Comparison of ENCODE assay signal across 20 cellular contexts in the genomic region with DNA sequence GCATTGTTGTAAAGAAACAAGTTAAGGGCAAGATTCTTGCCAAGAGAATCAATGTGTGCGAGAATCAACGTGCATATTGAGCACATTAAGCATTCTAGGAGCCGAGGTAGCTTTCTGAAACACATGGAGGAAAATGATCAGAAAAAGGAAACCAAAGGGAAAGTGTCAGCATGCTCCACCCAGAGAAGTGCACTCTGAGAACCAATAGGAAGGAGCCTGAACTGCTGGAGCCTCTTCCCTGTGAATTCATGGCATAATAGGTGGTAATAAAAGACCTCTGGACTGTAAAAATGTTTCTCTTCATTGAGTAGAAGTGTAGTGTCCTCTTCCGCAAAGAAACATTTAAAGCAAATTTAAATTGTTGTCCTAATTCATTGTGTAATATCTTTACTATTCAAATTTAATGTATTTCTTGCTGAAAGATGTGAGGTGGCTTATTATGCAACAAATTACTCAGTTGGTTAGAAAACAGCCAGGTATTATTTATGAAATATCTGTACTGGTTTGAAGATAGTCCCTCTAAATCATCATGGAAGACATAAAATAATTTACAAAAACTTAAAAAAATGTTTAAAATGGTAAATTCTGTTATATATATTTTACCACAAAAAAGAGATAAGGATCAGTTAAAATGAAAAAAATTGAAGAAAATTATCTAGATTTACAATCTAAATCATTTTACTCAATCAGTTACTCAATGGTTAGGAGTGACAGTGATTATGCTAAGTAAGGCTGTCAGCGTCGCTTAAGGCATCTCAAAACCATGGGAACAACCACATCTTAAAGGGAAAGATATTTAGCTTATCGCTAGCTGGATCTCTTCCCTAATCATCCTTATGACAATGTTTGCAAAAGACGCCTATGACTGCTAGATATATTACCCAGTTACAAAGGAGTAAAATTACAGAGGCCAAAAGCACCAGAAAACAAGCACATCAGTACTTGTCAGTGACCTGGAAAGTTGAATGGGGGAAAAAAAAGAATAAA. TPM values are rescaled to one million over a fixed set of nuclear protein-coding genes. Genes with fewer than 3 reads are reported as not detected.
DNase-seq lines count a peak whose midpoint lies in the region; ATAC-seq, FAIRE-seq and TF ChIP-seq lines count a peak whose summit lies in the region.
"Had no signal": no experiment of that assay in that cellular context is flagged by ENCODE, and none has a peak within 500 bp of the region (broad histone marks: within the 10 kb centered on the region; RNA-seq: fewer than 3 reads in every experiment).

No MANE protein-coding gene starts in this region.

- no peaks in the 10 kb centered on the region for H3F3A ChIP-seq in neural cell (ENCODE audit: insufficient read depth, low read length, poor library complexity, severe bottlenecking)

- intact Hi-C loops in MCF 10A (cut with micrococcal nuclease), result no loop called here
- intact Hi-C loops in breast epithelium (cut with DNase I; ENCODE audit: low total_unique reads), result no loop called here
- intact Hi-C loops in colonic mucosa (cut with DNase I), result no loop called here
- intact Hi-C loops in HepG2 (cut with micrococcal nuclease; ENCODE audit: unreplicated experiment), result no loop called here
- intact Hi-C loops in lower lobe of right lung (cut with DNase I), result no loop called here

- H2AFZ ChIP-seq in neural cell (ENCODE audit: low read depth, low read length) (no peak overlapping the region), HepG2 (ENCODE audit: low read length) (no peak overlapping the region)
- H2AFZ ChIP-seq: GM23248 had no signal

- no peak for TF ChIP-seq POLR2A in breast epithelium (IDR thresholded peaks at IDR 0.05)
- no peak for TF ChIP-seq POLR2A in HepG2 (IDR thresholded peaks at IDR 0.05; ENCODE audit: insufficient read depth in 1 of 2, low read depth in 2 of 2, low read length in 2 of 2)

- TF ChIP-seq EP300 in neural cell (conservative IDR thresholded peaks at IDR 0.05; ENCODE audit: poor library complexity, severe bottlenecking) (no peak), HepG2 (IDR thresholded peaks at IDR 0.05; ENCODE audit: low read depth in 2 of 2, low read length in 2 of 2) (no peak), HepG2 (CRISPR knock-in tag; IDR thresholded peaks at IDR 0.05; ENCODE audit: borderline replicate concordance) (no peak)

- H3K9ac ChIP-seq in colonic mucosa (ENCODE audit: low read depth in 2 of 2, low read length in 2 of 2) (no peak overlapping the region), neural cell (ENCODE audit: low read length) (no peak overlapping the region), HepG2 (ENCODE audit: insufficient read depth, low read depth, low read length) (no peak overlapping the region)
- H3K9ac ChIP-seq: BLaER1 treated with 17β-estradiol and CSF1 and Interleukin-3, amounts not matched to agents 10 nM and 100 nM; GM23248 had no signal

- POLR2A ChIA-PET in MCF 10A (lab: Yijun Ruan, JAX), result interaction anchor here (0.5 to 2.2 kb wide), 5 partner anchors 11 to 116 kb away, joined by 3 to 10 read pairs (median 6); no protein-coding TSS in a partner anchor
- POLR2A ChIA-PET in HepG2 (lab: Yijun Ruan, JAX), result no interaction called here

- WGBS in HepG2 (ENCODE audit: low lambda C conversion rate), result over 99% methylated on average over 8 of the region's 8 CpGs

- peaks cover 5% of the 10 kb centered on the region for H3K36me3 ChIP-seq in breast epithelium
- peaks cover 24% of the 10 kb centered on the region for H3K36me3 ChIP-seq in colonic mucosa
- peaks cover 17% of the 10 kb centered on the region for H3K36me3 ChIP-seq in neural cell (ENCODE audit: insufficient read depth, low read length)
- peaks cover 11 to 60% of the 10 kb centered on the region in 2 experiments for H3K36me3 ChIP-seq in HepG2 (replicated peaks in 1 of 2; ENCODE audit: control insufficient read depth in 1 of 2, insufficient read depth in 2 of 2, low read length in 2 of 2)
- H3K36me3 ChIP-seq in lower lobe of right lung, result peaks cover 100% of the 10 kb centered on the region

- ATAC-seq in HepG2 (no peak), lower lobe of right lung (no peak)

- H3K4me1 ChIP-seq in breast epithelium, result no peaks in the 10 kb centered on the region
- H3K4me1 ChIP-seq in colonic mucosa, result no peaks in the 10 kb centered on the region
- no peaks in the 10 kb centered on the region for H3K4me1 ChIP-seq in HepG2 (ENCODE audit: insufficient read depth, low read length)
- no peaks in the 10 kb centered on the region for H3K4me1 ChIP-seq in lower lobe of right lung

- no peaks in the 10 kb centered on the region for H3K27me3 Mint-ChIP-seq in MCF 10A (ENCODE audit: insufficient read depth, unreplicated experiment)
- H3K27me3 Mint-ChIP-seq: CD4-positive, alpha-beta memory T cell; IgD-negative memory B cell had no signal

- H3K27me3 ChIP-seq in breast epithelium (no peaks in the 10 kb centered on the region), colonic mucosa (no peaks in the 10 kb centered on the region), neural cell (ENCODE audit: insufficient read depth, low read depth, low read length) (no peaks in the 10 kb centered on the region), HepG2 (ENCODE audit: control insufficient read depth in 1 of 2, insufficient read depth in 2 of 2, low read length in 2 of 2) (no peaks in the 10 kb centered on the region), lower lobe of right lung (ENCODE audit: low read depth) (no peaks in the 10 kb centered on the region)
- H3K27me3 ChIP-seq: BLaER1 treated with 17β-estradiol and CSF1 and Interleukin-3, amounts not matched to agents 10 nM and 100 nM had no signal

- H3K4me2 ChIP-seq in neural cell (ENCODE audit: low read length) (no peak overlapping the region), HepG2 (ENCODE audit: low read depth, low read length) (no peak overlapping the region)
- H3K4me2 ChIP-seq: BLaER1 treated with 17β-estradiol and CSF1 and Interleukin-3, amounts not matched to agents 10 nM and 100 nM had no signal

- no peaks in the 10 kb centered on the region for H4K20me1 ChIP-seq in neural cell (ENCODE audit: insufficient read depth)
- no peaks in the 10 kb centered on the region for H4K20me1 ChIP-seq in HepG2 (ENCODE audit: insufficient read depth, low read length)

- BruUV-seq in MCF 10A (replicated peaks; lab: Mats Ljungman, UMichigan), result no TSS peak
- BruUV-seq in HepG2 (replicated peaks; lab: Mats Ljungman, UMichigan), result no TSS peak

- H3K4me3 ChIP-seq in breast epithelium (no peak overlapping the region), colonic mucosa (no peak overlapping the region), neural cell (ENCODE audit: low read length) (no peak overlapping the region), HepG2 (replicated peaks in 1 of 3; ENCODE audit: insufficient read depth in 1 of 3, low read depth in 2 of 3, low read length in 3 of 3) (no peak overlapping the region), lower lobe of right lung (no peak overlapping the region)
- H3K4me3 ChIP-seq: BLaER1 treated with 17β-estradiol and CSF1 and Interleukin-3, amounts not matched to agents 10 nM and 100 nM; GM23248 had no signal

- H3K79me2 ChIP-seq in neural cell (replicated peaks; ENCODE audit: insufficient read depth, low read length) (no peaks in the 10 kb centered on the region), HepG2 (ENCODE audit: insufficient read depth, low read length) (no peaks in the 10 kb centered on the region)

- DNase-seq in MCF 10A (ENCODE audit: unreplicated experiment), result no peak
- no peak for DNase-seq in breast epithelium (ENCODE audit: low spot score in 2 of 2)
- peak; percentile 63 for DNase-seq in colonic mucosa
- DNase-seq in HepG2 (ENCODE audit: low spot score), result no peak
- DNase-seq in lower lobe of right lung, result no peak
- DNase-seq in OCI-M2 (lab: John Stamatoyannopoulos, UW; ENCODE audit: unreplicated experiment), result no peak
- DNase-seq: 8988T; ACHN; CD4-positive, alpha-beta memory T cell; DMS153; DMS79 treated with DMSO at 0.1 percent for 48 hours; EL; GM23248; H7 had no signal

- H3K27ac ChIP-seq in breast epithelium (no peak overlapping the region), colonic mucosa (peak overlapping the region; percentile 48), neural cell (ENCODE audit: low read length) (peak overlapping the region; percentile 1), HepG2 (ENCODE audit: extremely low read length, insufficient read depth, low read length) (no peak overlapping the region), lower lobe of right lung (no peak overlapping the region)
- H3K27ac ChIP-seq: BLaER1 treated with 17β-estradiol and CSF1 and Interleukin-3, amounts not matched to agents 10 nM and 100 nM; GM23248 had no signal

- H3K9me3 ChIP-seq in breast epithelium, result no peaks in the 10 kb centered on the region
- no peaks in the 10 kb centered on the region for H3K9me3 ChIP-seq in colonic mucosa
- no peaks in the 10 kb centered on the region for H3K9me3 ChIP-seq in neural cell (ENCODE audit: low read length)
- H3K9me3 ChIP-seq in HepG2 (ENCODE audit: low read length), result no peaks in the 10 kb centered on the region
- H3K9me3 ChIP-seq in lower lobe of right lung, result no peaks in the 10 kb centered on the region
- H3K9me3 ChIP-seq: BLaER1 treated with 17β-estradiol and CSF1 and Interleukin-3, amounts not matched to agents 10 nM and 100 nM had no signal

- TF ChIP-seq RAD21 in neural cell (conservative IDR thresholded peaks at IDR 0.05) (no peak), HepG2 (CRISPR knock-in tag; IDR thresholded peaks at IDR 0.05) (no peak)

- peaks cover 97% of the 10 kb centered on the region for H3K36me3 Mint-ChIP-seq in MCF 10A (ENCODE audit: insufficient read depth, unreplicated experiment)

- no peaks in the 10 kb centered on the region for H3K9me2 ChIP-seq in neural cell (ENCODE audit: insufficient read depth, low read length)

- peaks cover 6% of the 10 kb centered on the region for H3K4me1 Mint-ChIP-seq in MCF 10A (ENCODE audit: insufficient read depth, unreplicated experiment)

- no peak overlapping the region for H3K4me3 Mint-ChIP-seq in MCF 10A (ENCODE audit: unreplicated experiment)
- H3K4me3 Mint-ChIP-seq: CD4-positive, alpha-beta memory T cell; IgD-negative memory B cell had no signal

- in situ Hi-C loops in HepG2 (cut with HindIII; ENCODE audit: extremely low pct_ligation_motif_present, low pct_unique_long_range_greater_than_20kb), result no loop called here

- peak overlapping the region; percentile 53 for H3K27ac Mint-ChIP-seq in MCF 10A (ENCODE audit: low read depth, unreplicated experiment)

- H3K9me3 Mint-ChIP-seq in MCF 10A (ENCODE audit: unreplicated experiment), result no peaks in the 10 kb centered on the region
- H3K9me3 Mint-ChIP-seq: CD4-positive, alpha-beta memory T cell; IgD-negative memory B cell had no signal

- TF ChIP-seq CTCF in MCF 10A (IDR thresholded peaks at IDR 0.05; ENCODE audit: unreplicated experiment) (no peak), breast epithelium (IDR thresholded peaks at IDR 0.05) (no peak), colonic mucosa (IDR thresholded peaks at IDR 0.05) (no peak), neural cell (IDR thresholded peaks at IDR 0.05; ENCODE audit: poor library complexity, severe bottlenecking) (no peak), HepG2 (CRISPR knock-in tag; IDR thresholded peaks at IDR 0.05) (no peak), lower lobe of right lung (IDR thresholded peaks at IDR 0.05) (no peak)

- CTCF ChIA-PET in MCF 10A (lab: Yijun Ruan, JAX) (interaction anchor here (1.1 to 1.5 kb wide), 2 partner anchors 13 to 140 kb away, joined by 4 to 5 read pairs; no protein-coding TSS in a partner anchor), HepG2 (lab: Yijun Ruan, JAX; ENCODE audit: low intra/inter-chr PET ratio, low total read pairs) (no interaction called here)

- no peak for FAIRE-seq in HepG2 (lab: Jason Lieb, UNC)
- FAIRE-seq: D721Med, G401.6, GM12891 had no signal

RNA-seq across cellular contexts. Expression of a gene that starts 31.3 kb away (rescaled TPM):
- total RNA-seq in MCF 10A (2022) (69.8 and 81.5 TPM in 2 replicates), breast epithelium (10 to 100 TPM; 16.0 to 46.0 (median 30.8) TPM), colonic mucosa (10 to 100 TPM; 39.4 to 51.5 TPM), HepG2 (2016; rRNA removed; fragmentation: Illumina TruSeq; extraction: Trizol) (18.2 and 21.0 TPM in 2 replicates), lower lobe of right lung (30.4 TPM)
- polyA plus RNA-seq in neural cell (77.3 and 84.2 TPM in 2 replicates), HepG2 (2011; rRNA removed) (7.6 and 8.3 TPM in 2 replicates)
- 59.4 and 62.3 TPM in 2 replicates for polyA minus RNA-seq in neural cell
- 7.4 and 8.8 TPM in 2 replicates for total RNA-seq in HepG2 (2016; cell fraction: cytosol; rRNA removed; fragmentation: Illumina TruSeq; extraction: Trizol; ENCODE audit: low read depth)
- 21.2 and 22.7 TPM in 2 replicates for total RNA-seq in HepG2 (2016; cell fraction: insoluble cytoplasmic fraction; rRNA removed; fragmentation: Illumina TruSeq; extraction: Trizol)
- total RNA-seq in HepG2 (2016; cell fraction: membrane; rRNA removed; fragmentation: Illumina TruSeq; extraction: Trizol), result 10.7 and 11.3 TPM in 2 replicates
- total RNA-seq in HepG2 (2016; cell fraction: nucleus; rRNA removed; fragmentation: Illumina TruSeq; extraction: Trizol), result 35.2 and 36.4 TPM in 2 replicates
- polyA plus RNA-seq in HepG2 (2011; cell fraction: cytosol; rRNA removed), result 4.7 and 6.7 TPM in 2 replicates
- polyA plus RNA-seq in HepG2 (2011; cell fraction: nucleus; rRNA removed), result 7.7 and 8.8 TPM in 2 replicates
- polyA plus RNA-seq in HepG2 (2012), result 8.4 and 8.9 TPM in 2 replicates
- polyA plus RNA-seq in HepG2 (2016; cell fraction: cytosol; fragmentation: Illumina TruSeq; extraction: Trizol; ENCODE audit: low read depth), result 4.2 and 5.2 TPM in 2 replicates
- polyA plus RNA-seq in HepG2 (2016; cell fraction: insoluble cytoplasmic fraction; fragmentation: Illumina TruSeq; extraction: Trizol; ENCODE audit: low read depth), result 17.3 and 18.5 TPM in 2 replicates
- 6.9 and 8.0 TPM in 2 replicates for polyA plus RNA-seq in HepG2 (2016; cell fraction: membrane; fragmentation: Illumina TruSeq; extraction: Trizol; ENCODE audit: low read depth)
- 24.4 and 33.8 TPM in 2 replicates for polyA plus RNA-seq in HepG2 (2016; cell fraction: nucleus; fragmentation: Illumina TruSeq; extraction: Trizol; ENCODE audit: insufficient read depth, low read depth)
- 7.1 and 34.1 TPM in 2 replicates for polyA minus RNA-seq in HepG2 (2011; rRNA and poly(A)+ RNA removed; ENCODE audit: low replicate concordance)
- polyA minus RNA-seq in HepG2 (2011; cell fraction: cytosol; rRNA and poly(A)+ RNA removed), result 6.9 and 7.8 TPM in 2 replicates
- polyA minus RNA-seq in HepG2 (2011; cell fraction: nucleus; rRNA and poly(A)+ RNA removed), result 32.3 and 38.8 TPM in 2 replicates

RNA-seq across cellular contexts. Expression of a gene that starts 58.0 kb away (rescaled TPM):
- total RNA-seq in MCF 10A (2022) (190 and 212 TPM in 2 replicates), breast epithelium (10 to 100 TPM; 42.9 to 54.1 (median 43.3) TPM), colonic mucosa (10 to 100 TPM; 53.0 to 80.6 TPM), HepG2 (2016; rRNA removed; fragmentation: Illumina TruSeq; extraction: Trizol) (30.3 and 51.8 TPM in 2 replicates), lower lobe of right lung (77.4 TPM)
- polyA plus RNA-seq in neural cell (44.2 and 53.2 TPM in 2 replicates), HepG2 (2011; rRNA removed) (50.4 and 52.9 TPM in 2 replicates)
- polyA minus RNA-seq in neural cell, result 48.2 and 54.3 TPM in 2 replicates
- 22.2 and 22.5 TPM in 2 replicates for total RNA-seq in HepG2 (2016; cell fraction: cytosol; rRNA removed; fragmentation: Illumina TruSeq; extraction: Trizol; ENCODE audit: low read depth)
- total RNA-seq in HepG2 (2016; cell fraction: insoluble cytoplasmic fraction; rRNA removed; fragmentation: Illumina TruSeq; extraction: Trizol), result 35.5 and 50.0 TPM in 2 replicates
- 23.2 and 27.4 TPM in 2 replicates for total RNA-seq in HepG2 (2016; cell fraction: membrane; rRNA removed; fragmentation: Illumina TruSeq; extraction: Trizol)
- 36.2 and 41.0 TPM in 2 replicates for total RNA-seq in HepG2 (2016; cell fraction: nucleus; rRNA removed; fragmentation: Illumina TruSeq; extraction: Trizol)
- polyA plus RNA-seq in HepG2 (2011; cell fraction: cytosol; rRNA removed), result 35.6 and 59.3 TPM in 2 replicates
- polyA plus RNA-seq in HepG2 (2011; cell fraction: nucleus; rRNA removed), result 15.6 and 17.8 TPM in 2 replicates
- polyA plus RNA-seq in HepG2 (2012), result 43.8 and 59.5 TPM in 2 replicates
- polyA plus RNA-seq in HepG2 (2016; cell fraction: cytosol; fragmentation: Illumina TruSeq; extraction: Trizol; ENCODE audit: low read depth), result 22.0 and 24.7 TPM in 2 replicates
- polyA plus RNA-seq in HepG2 (2016; cell fraction: insoluble cytoplasmic fraction; fragmentation: Illumina TruSeq; extraction: Trizol; ENCODE audit: low read depth), result 31.4 and 34.0 TPM in 2 replicates
- polyA plus RNA-seq in HepG2 (2016; cell fraction: membrane; fragmentation: Illumina TruSeq; extraction: Trizol; ENCODE audit: low read depth), result 22.1 and 23.7 TPM in 2 replicates
- 73.2 and 75.9 TPM in 2 replicates for polyA plus RNA-seq in HepG2 (2016; cell fraction: nucleus; fragmentation: Illumina TruSeq; extraction: Trizol; ENCODE audit: insufficient read depth, low read depth)
- polyA minus RNA-seq in HepG2 (2011; rRNA and poly(A)+ RNA removed; ENCODE audit: low replicate concordance), result 26.3 and 42.7 TPM in 2 replicates
- polyA minus RNA-seq in HepG2 (2011; cell fraction: cytosol; rRNA and poly(A)+ RNA removed), result 7.6 and 13.7 TPM in 2 replicates
- polyA minus RNA-seq in HepG2 (2011; cell fraction: nucleus; rRNA and poly(A)+ RNA removed), result 13.1 and 13.3 TPM in 2 replicates

Comparison
In these comparisons a context has a peak if more than half of its experiments do, and no peak if none do; other contexts are left out.
1. H3K27ac ChIP-seq: peak in colonic mucosa (single experiment) and neural cell (single experiment); none in breast epithelium (0 of 2), HepG2 (single experiment) and lower lobe of right lung (single experiment).